22 cellular contexts compared by ENCODE assay signal in the genomic region with DNA sequence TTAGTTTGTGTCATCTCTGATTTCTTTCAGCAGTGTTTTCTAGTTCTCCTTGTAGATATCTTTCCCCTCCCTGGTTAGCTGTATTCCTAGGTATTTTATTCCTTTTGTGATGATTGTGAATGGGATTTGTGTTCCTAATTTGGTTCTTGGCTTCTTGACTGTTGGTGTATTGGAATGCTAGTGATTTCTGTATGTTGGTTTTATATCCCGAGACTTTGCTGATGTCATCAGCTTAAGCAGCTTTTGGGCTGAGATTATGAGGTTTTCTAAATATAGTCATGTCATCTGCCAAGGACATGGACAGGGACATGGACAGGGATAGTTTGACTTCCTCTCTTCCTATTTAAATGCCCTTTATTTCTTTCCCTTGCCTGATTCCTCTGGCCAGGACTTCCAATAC. TPM values are rescaled to one million over a fixed set of nuclear protein-coding genes. Genes with fewer than 3 reads are reported as not detected.
DNase-seq lines count a peak whose midpoint lies in the region; ATAC-seq, FAIRE-seq and TF ChIP-seq lines count a peak whose summit lies in the region.
"Had no signal": no experiment of that assay in that cellular context is flagged by ENCODE, and none has a peak within 500 bp of the region (broad histone marks: within the 10 kb centered on the region; RNA-seq: fewer than 3 reads in every experiment).

No MANE protein-coding gene starts in this region.

- no peak overlapping the region for H2AFZ ChIP-seq in SU-DHL-6 (ENCODE audit: low read depth, low read length, severe bottlenecking)
- H2AFZ ChIP-seq: GM23248 had no signal

- no peak for TF ChIP-seq POLR2A in A549 (IDR thresholded peaks at IDR 0.05; ENCODE audit: low read length)
- no peak for TF ChIP-seq POLR2A in GM12891 (IDR thresholded peaks at IDR 0.05; ENCODE audit: low read depth, low read length)

- H3K79me2 ChIP-seq in SU-DHL-6 (ENCODE audit: insufficient read depth, low read length), result peaks cover 45% of the 10 kb centered on the region

- no peak for TF ChIP-seq RAD21 in A549 (conservative IDR thresholded peaks at IDR 0.05 in 1 of 2, IDR thresholded peaks at IDR 0.05 in 1 of 2)

- peak; percentile 77 for FAIRE-seq in A549 (lab: Jason Lieb, UNC)
- FAIRE-seq in GM12891 (lab: Jason Lieb, UNC), result no peak
- FAIRE-seq: GM19239 had no signal

- peak overlapping the region; percentile 51 for H3K9ac ChIP-seq in SU-DHL-6 (ENCODE audit: low read length)
- H3K9ac ChIP-seq: GM23248 had no signal

- POLR2A ChIA-PET in A549 (lab: Yijun Ruan, JAX) (no interaction called here), HEK293 (lab: Yijun Ruan, JAX) (no interaction called here)

- no peaks in the 10 kb centered on the region for H4K20me1 ChIP-seq in SU-DHL-6 (ENCODE audit: low read depth, low read length)

- no peak for ATAC-seq in A549

- H3K36me3 ChIP-seq in HEK293 (ENCODE audit: control insufficient read depth in 2 of 2, insufficient read depth in 1 of 2, low read length in 2 of 2) (no peaks in the 10 kb centered on the region), SU-DHL-6 (ENCODE audit: low read length) (no peaks in the 10 kb centered on the region)
- H3K36me3 ChIP-seq: BE2C, HAP-1 had no signal

- no peak overlapping the region for H3K4me3 ChIP-seq in A549
- no peak overlapping the region for H3K4me3 ChIP-seq in HEK293 (ENCODE audit: low read depth, low read length)
- H3K4me3 ChIP-seq in SU-DHL-6 (ENCODE audit: insufficient read depth, low read length, poor library complexity, severe bottlenecking), result peak overlapping the region; percentile 42
- H3K4me3 ChIP-seq: GM23248, HAP-1 had no signal

- TF ChIP-seq EP300 in A549 (IDR thresholded peaks at IDR 0.05), result no peak

- no peak overlapping the region for H3K4me2 ChIP-seq in A549
- peak overlapping the region; percentile 85 for H3K4me2 ChIP-seq in SU-DHL-6 (ENCODE audit: low read depth, low read length, poor library complexity, severe bottlenecking)

- H3K9me3 ChIP-seq in A549 (0 out of 3 replicates have a peak, but pooled peaks cover 10% of the 10 kb centered on the region), HEK293 (ENCODE audit: control insufficient read depth, insufficient read depth, low read depth, low read length) (peaks cover 2% of the 10 kb centered on the region; the same call in 1 of the 2 replicates), SU-DHL-6 (ENCODE audit: insufficient read depth, low read length) (no peaks in the 10 kb centered on the region)
- H3K9me3 ChIP-seq: BE2C had no signal

- no peak for TF ChIP-seq CTCF in A549 (IDR thresholded peaks at IDR 0.05)
- no peak for TF ChIP-seq CTCF in HEK293 (tag by site-specific recombination; IDR thresholded peaks at IDR 0.05)
- TF ChIP-seq CTCF in SU-DHL-6 (IDR thresholded peaks at IDR 0.05; ENCODE audit: insufficient read depth, low read length, poor library complexity, severe bottlenecking), result no peak

- CTCF ChIA-PET in A549 (lab: Yijun Ruan, JAX) (interaction anchor here (0.7 to 1.0 kb wide), 2 partner anchors 10 to 74 kb away, joined by 3 read pairs; no protein-coding TSS in a partner anchor), HEK293 (lab: Yijun Ruan, JAX) (interaction anchor here (0.6 kb wide), 1 partner anchor 81 kb away, joined by 4 read pairs; no protein-coding TSS in a partner anchor)

- H3F3A ChIP-seq in SU-DHL-6 (ENCODE audit: insufficient read depth), result peaks cover 66% of the 10 kb centered on the region

- H3K27me3 ChIP-seq in SU-DHL-6 (ENCODE audit: low read length), result no peaks in the 10 kb centered on the region
- H3K27me3 ChIP-seq: BE2C had no signal

- H3K4me1 ChIP-seq in A549, result no peaks in the 10 kb centered on the region
- no peaks in the 10 kb centered on the region; the same call in 1 of the 2 replicates for H3K4me1 ChIP-seq in HEK293 (ENCODE audit: control insufficient read depth, insufficient read depth, low read length)
- H3K4me1 ChIP-seq: BE2C, HAP-1 had no signal

- no peaks in the 10 kb centered on the region for H3K9me2 ChIP-seq in SU-DHL-6 (replicated peaks; ENCODE audit: insufficient read depth, low read length)

- no peak overlapping the region for H3K27ac ChIP-seq in A549
- no peak overlapping the region for H3K27ac ChIP-seq in HEK293 (ENCODE audit: extremely low read depth, low read depth, low read length)
- peak overlapping the region; percentile 99 for H3K27ac ChIP-seq in SU-DHL-6 (ENCODE audit: low read depth, low read length)
- H3K27ac ChIP-seq: GM23248, HL-60 had no signal

- 94% methylated on average over 1 of the region's 1 CpG for WGBS in A549 (ENCODE audit: missing lambda C conversion rate)

- DNase-seq in A549 (ENCODE audit: low read depth in 1 of 2, low spot score in 1 of 2) (no peak), myocyte (ENCODE audit: low read depth) (peak; percentile 27), ecto neural progenitor cell (ENCODE audit: low spot score) (no peak), 8988T (no peak), NCI-H187 treated with DMSO at 0.1 percent for 48 hours (lab: John Stamatoyannopoulos, UW) (no peak), GM12891 (ENCODE audit: insufficient read length, low spot score) (no peak)
- DNase-seq: ACHN; BE2C; C1 segment of cervical spinal cord; CD4-positive, CD25-positive, alpha-beta regulatory T cell; CD8-positive, alpha-beta memory T cell; COR-L47; DMS 273 treated with DMSO at 0.1 percent for 48 hours; DMS53; DND-41; GDM1; GM23248 had no signal

TF ChIP-seq in A549, 52 proteins besides CTCF, POLR2A, EP300 and RAD21:
- no peak for TF ChIP-seq HEYL (CRISPR knock-in tag; IDR thresholded peaks at IDR 0.05)
- no peak for TF ChIP-seq SREBF2 (IDR thresholded peaks at IDR 0.05)
- no peak for TF ChIP-seq HOXB5 (CRISPR knock-in tag; IDR thresholded peaks at IDR 0.05)
- TF ChIP-seq CBX2 (IDR thresholded peaks at IDR 0.05; ENCODE audit: borderline replicate concordance, low read depth), result no peak
TF ChIP-seq in A549: peak in this region for 0.

TF ChIP-seq in HEK293, 187 proteins besides CTCF, POLR2A, EP300 and RAD21 (continues in another document):
- TF ChIP-seq ZNF548 (tag by site-specific recombination; IDR thresholded peaks at IDR 0.05), result no peak
- TF ChIP-seq, protein P1, sequence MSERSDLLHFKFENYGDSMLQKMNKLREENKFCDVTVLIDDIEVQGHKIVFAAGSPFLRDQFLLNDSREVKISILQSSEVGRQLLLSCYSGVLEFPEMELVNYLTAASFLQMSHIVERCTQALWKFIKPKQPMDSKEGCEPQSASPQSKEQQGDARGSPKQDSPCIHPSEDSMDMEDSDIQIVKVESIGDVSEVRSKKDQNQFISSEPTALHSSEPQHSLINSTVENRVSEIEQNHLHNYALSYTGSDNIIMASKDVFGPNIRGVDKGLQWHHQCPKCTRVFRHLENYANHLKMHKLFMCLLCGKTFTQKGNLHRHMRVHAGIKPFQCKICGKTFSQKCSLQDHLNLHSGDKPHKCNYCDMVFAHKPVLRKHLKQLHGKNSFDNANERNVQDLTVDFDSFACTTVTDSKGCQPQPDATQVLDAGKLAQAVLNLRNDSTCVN (tag by site-specific recombination; optimal IDR thresholded peaks at IDR 0.05), result no peak

TF ChIP-seq in GM12891, 5 proteins besides CTCF, POLR2A, EP300 and RAD21:
- TF ChIP-seq SPI1 (IDR thresholded peaks at IDR 0.05; ENCODE audit: low read depth, low read length) (no peak), POU2F2 (IDR thresholded peaks at IDR 0.05; ENCODE audit: low read depth, low read length) (no peak), PAX5 (IDR thresholded peaks at IDR 0.05; ENCODE audit: insufficient read depth, low read length, severe bottlenecking) (no peak), POLR2AphosphoS5 (IDR thresholded peaks at IDR 0.05; ENCODE audit: low read depth, low read length) (no peak), TAF1 (IDR thresholded peaks at IDR 0.05; ENCODE audit: low read depth, low read length) (no peak)

RNA-seq across cellular contexts. Expression of a gene that starts 35.8 kb away (rescaled TPM):
- 21.9 and 26.7 TPM in 2 replicates for polyA plus RNA-seq in A549 (2011; rRNA removed)
- polyA plus RNA-seq in A549 (2012; cell fraction: cytosol; rRNA removed), result 4.1 and 5.0 TPM in 2 replicates
- 3.9 and 6.9 TPM in 2 replicates for polyA plus RNA-seq in A549 (2012; cell fraction: nucleus; rRNA removed)
- 5.6 to 7.6 TPM (median 5.9 TPM) in 3 replicates for polyA plus RNA-seq in A549 (2017; fragmentation: RNase III; extraction: RNeasy Plus Mini Kit Qiagen cat#74134 plus additional on column Dnase treatment)
- polyA minus RNA-seq in A549 (2011; rRNA and poly(A)+ RNA removed), result 71.5 and 84.4 TPM in 2 replicates
- total RNA-seq in myocyte, result 21.2 and 22.1 TPM in 2 replicates
- polyA plus RNA-seq in myocyte (2012), result 5.5 TPM
- 7.3 TPM for polyA plus RNA-seq in GM12891 (2012; ENCODE audit: low read depth, missing spikeins)

RNA-seq across cellular contexts. Expression of a gene that starts 36.0 kb away (rescaled TPM):
- polyA plus RNA-seq in A549 (2011; rRNA removed) (3.7 and 6.1 TPM in 2 replicates), A549 (2017; fragmentation: RNase III; extraction: RNeasy Plus Mini Kit Qiagen cat#74134 plus additional on column Dnase treatment) (0.98 to 1.3 TPM (median 1.2 TPM) in 3 replicates)
- 0.59 and 1.0 TPM in 2 replicates for polyA plus RNA-seq in A549 (2012; cell fraction: cytosol; rRNA removed)
- 0.40 and 0.59 TPM in 2 replicates for polyA plus RNA-seq in A549 (2012; cell fraction: nucleus; rRNA removed)
- 9.0 and 9.7 TPM in 2 replicates for polyA minus RNA-seq in A549 (2011; rRNA and poly(A)+ RNA removed)
- 2.1 and 3.2 TPM in 2 replicates for total RNA-seq in myocyte
- polyA plus RNA-seq in myocyte (2012), result 1.7 TPM
- polyA plus RNA-seq in GM12891 (2012; ENCODE audit: low read depth, missing spikeins), result 2.4 TPM
